Comparison of ENCODE assay signal across 19 cellular contexts in genomic region chr14:99435327-99435726, GRCh38.
"Had no signal": no experiment of that assay in that cellular context is flagged by ENCODE, and none has a peak within 500 bp of the region (broad histone marks: within the 10 kb centered on the region; RNA-seq: fewer than 3 reads in every experiment).

No MANE protein-coding gene starts in this region.

- DNase-seq: activated CD4-positive, alpha-beta T cell treated with anti-CD3 and anti-CD28 coated beads, Interleukin-2, amount 10 ng/mL, durations not matched to agents 7 days and 5 days; activated CD8-positive, alpha-beta T cell treated with anti-CD3 and anti-CD28 coated beads, Interleukin-2, amount 10 ng/mL, durations not matched to agents 7 days and 5 days; activated naive CD4-positive, alpha-beta T cell treated with anti-CD3 and anti-CD28 coated beads, Interleukin-2, amount 50 U/mL, for 16 hours; activated T-cell treated with anti-CD3 and anti-CD28 coated beads, Interleukin-2, amount 50 U/mL, for 24 hours; heart left ventricle; kidney glomerular epithelial cell; midbrain; stimulated activated CD4-positive, alpha-beta T cell treated with anti-CD3 and anti-CD28 coated beads, Interleukin-12 subunit alpha, Interleukin-12 subunit beta, amount 100 ng/mL, for 4 hours; stimulated activated CD4-positive, alpha-beta T cell treated with anti-CD3 and anti-CD28 coated beads, Interleukin-1b, Interleukin-23, amount 100 ng/mL, for 48 hours; stimulated activated naive CD8-positive, alpha-beta T cell treated with anti-CD3 and anti-CD28 coated beads, Interleukin-15, Interleukin-2, amounts not matched to agents 100 U/mL and 50 U/mL, for 24 hours; T-cell; T-helper 9 cell had no signal

- H3K9me3 ChIP-seq: ascending aorta, gastroesophageal sphincter, heart left ventricle, tibial nerve had no signal

- ATAC-seq: activated CD4-positive, CD25-positive, alpha-beta regulatory T cell treated with anti-CD3 and anti-CD28 coated beads, Interleukin-2, amount 50 U/mL, for 24 hours; activated CD8-positive, alpha-beta T cell treated with anti-CD3 and anti-CD28 coated beads, Interleukin-2, amount 10 ng/mL, durations not matched to agents 7 days and 5 days; esophagus mucosa; gastroesophageal sphincter; heart left ventricle; stimulated activated naive CD8-positive, alpha-beta T cell treated with anti-CD3 and anti-CD28 coated beads, Interleukin-15, Interleukin-2, amounts not matched to agents 100 U/mL and 50 U/mL, for 24 hours; T-cell had no signal

- H3K27ac ChIP-seq: ascending aorta, coronary artery, tibial nerve had no signal

- H3K4me3 ChIP-seq: ascending aorta, coronary artery, gastroesophageal sphincter, heart left ventricle, lung, tibial nerve had no signal

- H3K27me3 ChIP-seq: ascending aorta, gastroesophageal sphincter, heart left ventricle, tibial nerve had no signal
